8 cellular contexts compared by ENCODE assay signal in the genomic region with DNA sequence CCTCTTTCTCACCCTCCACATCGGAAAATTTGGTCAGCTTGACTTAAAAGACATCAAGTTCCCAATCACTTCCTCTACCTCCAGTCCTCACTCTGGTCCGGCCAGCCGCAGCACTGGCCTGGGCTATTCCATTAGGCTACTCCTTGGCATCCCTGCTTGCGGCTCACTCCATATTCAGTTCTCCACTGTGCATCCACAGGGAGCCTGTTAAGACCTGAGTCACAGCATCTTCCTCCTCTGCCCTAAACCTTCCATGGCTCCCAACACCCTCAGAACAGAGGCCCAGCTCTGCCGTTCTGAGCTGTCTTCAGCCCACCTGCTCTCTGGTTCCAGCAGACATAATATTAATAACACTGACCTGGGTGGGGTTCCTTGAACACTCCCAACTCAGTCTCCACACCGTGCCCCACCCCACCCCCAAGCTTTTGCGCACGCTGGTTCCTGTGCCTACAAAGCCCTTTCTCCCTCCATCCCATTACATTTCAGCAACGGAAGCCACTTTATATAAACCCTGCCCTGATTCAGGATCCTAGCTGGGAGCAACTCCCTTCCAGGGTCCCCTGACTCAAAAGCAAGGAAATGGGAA. TPM values are rescaled to one million over a fixed set of nuclear protein-coding genes. Genes with fewer than 3 reads are reported as not detected.
DNase-seq lines count a peak whose midpoint lies in the region; ATAC-seq, FAIRE-seq and TF ChIP-seq lines count a peak whose summit lies in the region.

No MANE protein-coding gene starts in this region.

- FAIRE-seq in D721Med (lab: Jason Lieb, UNC) (no peak), RCC 7860 (lab: Jason Lieb, UNC) (no peak)

- H3K36me3 ChIP-seq in ectodermal cell (ENCODE audit: control insufficient read depth, insufficient read depth, low read length): peaks cover 11% of the 10 kb centered on the region
- peaks cover 28 to 51% (median 29%) of the 10 kb centered on the region in 3 experiments for H3K36me3 ChIP-seq in naive thymus-derived CD4-positive, alpha-beta T cell (ENCODE audit: control insufficient read depth in 2 of 3, insufficient read depth in 3 of 3, low read length in 3 of 3)

- peak overlapping the region; percentile 90 to 98 (median 96) for H3K4me3 Mint-ChIP-seq in naive thymus-derived CD4-positive, alpha-beta T cell

- POLR2A ChIA-PET in naive thymus-derived CD4-positive, alpha-beta T cell (lab: Charles Lee): interaction anchor here (0.6 to 5.5 kb wide), 12 partner anchors 10 to 229 kb away, joined by 3 to 35 read pairs (median 6); a partner anchor contains a TSS

- peak overlapping the region; percentile 86 for H3K4me3 ChIP-seq in ectodermal cell (ENCODE audit: insufficient read depth, low read depth, low read length)
- peak overlapping the region; percentile 74 for H3K4me3 ChIP-seq in naive thymus-derived CD4-positive, alpha-beta T cell (ENCODE audit: low read length)

- H3K9me3 Mint-ChIP-seq in naive thymus-derived CD4-positive, alpha-beta T cell: peaks cover 8 to 83% (median 65%) of the 10 kb centered on the region in 11 donors

- peaks cover 7% of the 10 kb centered on the region for H3K4me1 ChIP-seq in ectodermal cell (ENCODE audit: control insufficient read depth, insufficient read depth, low read length)
- peaks cover 14 to 17% of the 10 kb centered on the region in 2 donors for H3K4me1 ChIP-seq in naive thymus-derived CD4-positive, alpha-beta T cell (ENCODE audit: control insufficient read depth in 2 of 2, insufficient read depth in 2 of 2, low read length in 2 of 2)

- H3K4me1 Mint-ChIP-seq in naive thymus-derived CD4-positive, alpha-beta T cell: peaks cover 21 to 42% (median 26%) of the 10 kb centered on the region in 7 donors

- H3K36me3 Mint-ChIP-seq in naive thymus-derived CD4-positive, alpha-beta T cell: peaks cover 47 to 64% (median 57%) of the 10 kb centered on the region in 5 donors

- no peak overlapping the region for H3K27ac ChIP-seq in ectodermal cell (ENCODE audit: insufficient read depth, low read depth, low read length, poor library complexity, severe bottlenecking)
- peak overlapping the region; percentile 80 for H3K27ac ChIP-seq in naive thymus-derived CD4-positive, alpha-beta T cell (ENCODE audit: low read depth, low read length)

- no peaks in the 10 kb centered on the region for H3K27me3 Mint-ChIP-seq in naive thymus-derived CD4-positive, alpha-beta T cell

- WGBS in ectodermal cell, 2 experiments: 47 to 50% methylated on average over 9 of the region's 9 CpGs

- DNase-seq in ELR (ENCODE audit: low read depth) (peak; percentile 60), OCI-M1 (lab: John Stamatoyannopoulos, UW) (peak; percentile 52), foreskin melanocyte (no peak), D721Med (ENCODE audit: insufficient read length, low spot score) (no peak), RCC 7860 (ENCODE audit: low spot score) (no peak)
- peak in 1 of 9 donors; percentile 6 for DNase-seq in naive thymus-derived CD4-positive, alpha-beta T cell

- no peak for TF ChIP-seq CTCF in D721Med (IDR thresholded peaks at IDR 0.05; ENCODE audit: insufficient read depth, missing control alignments)

- intact Hi-C loops in naive thymus-derived CD4-positive, alpha-beta T cell (cut with micrococcal nuclease): loop anchor here (2.0 to 5.0 kb wide), 4 partner anchors 36 to 286 kb away; a partner anchor contains a TSS

- CTCF ChIA-PET in naive thymus-derived CD4-positive, alpha-beta T cell (lab: Charles Lee): interaction anchor here (0.9 to 1.4 kb wide), 3 partner anchors 10 to 65 kb away, joined by 3 to 4 read pairs (median 4); no protein-coding TSS in a partner anchor

- H3K9me3 ChIP-seq in ectodermal cell (ENCODE audit: control insufficient read depth, low read length): peaks cover 7% of the 10 kb centered on the region
- peaks cover 30 to 60% (median 44%) of the 10 kb centered on the region in 3 experiments for H3K9me3 ChIP-seq in naive thymus-derived CD4-positive, alpha-beta T cell (ENCODE audit: control insufficient read depth in 2 of 3, low read length in 3 of 3)

- peak overlapping the region; percentile 86 to 99 (median 93) for H3K27ac Mint-ChIP-seq in naive thymus-derived CD4-positive, alpha-beta T cell

- peak; percentile 8 for ATAC-seq in naive thymus-derived CD4-positive, alpha-beta T cell
- no peak for ATAC-seq in GM21526 (IDR thresholded peaks at IDR 0.05; ENCODE audit: low FRiP score, unreplicated experiment)

- peaks cover 17% of the 10 kb centered on the region for H3K27me3 ChIP-seq in ectodermal cell (ENCODE audit: control insufficient read depth, insufficient read depth, low read length, poor library complexity, severe bottlenecking)
- no peaks in the 10 kb centered on the region for H3K27me3 ChIP-seq in naive thymus-derived CD4-positive, alpha-beta T cell (ENCODE audit: control insufficient read depth in 2 of 2, insufficient read depth in 2 of 2, low read length in 2 of 2)

RNA-seq across cellular contexts. Expression of a gene that starts 1.0 kb away (rescaled TPM):
- 3.5 TPM for polyA plus RNA-seq in ectodermal cell (2013, experiment 1 of 4)
- 3.7 TPM for polyA plus RNA-seq in ectodermal cell (2013, experiment 2 of 4)
- polyA plus RNA-seq in ectodermal cell (2013, experiment 3 of 4): 2.9 TPM
- 3.0 TPM for polyA plus RNA-seq in ectodermal cell (2013, experiment 4 of 4)
- total RNA-seq in naive thymus-derived CD4-positive, alpha-beta T cell: 10 to 100 TPM; 11.0 to 33.9 (median 14.7) TPM
- polyA plus RNA-seq in naive thymus-derived CD4-positive, alpha-beta T cell: 10 to 100 TPM; 18.3 to 23.5 TPM

RNA-seq across cellular contexts. Expression of a gene that starts 36.3 kb away (rescaled TPM):
- polyA plus RNA-seq in ectodermal cell (2013, experiment 1 of 4): 7.4 TPM
- 8.9 TPM for polyA plus RNA-seq in ectodermal cell (2013, experiment 2 of 4)
- polyA plus RNA-seq in ectodermal cell (2013, experiment 3 of 4): 6.3 TPM
- polyA plus RNA-seq in ectodermal cell (2013, experiment 4 of 4): 12.5 TPM
- total RNA-seq in naive thymus-derived CD4-positive, alpha-beta T cell: 10 to 100 TPM in 1 of 5 experiments, 1 to 10 TPM in 4; 2.0 to 13.1 (median 3.5) TPM
- polyA plus RNA-seq in naive thymus-derived CD4-positive, alpha-beta T cell: 10 to 100 TPM; 10.2 to 13.0 TPM

RNA-seq across cellular contexts. Expression of a gene that starts 37.1 kb away (rescaled TPM):
- polyA plus RNA-seq in ectodermal cell (2013, experiment 1 of 4): 98.0 TPM
- polyA plus RNA-seq in ectodermal cell (2013, experiment 2 of 4): 83.7 TPM
- 75.9 TPM for polyA plus RNA-seq in ectodermal cell (2013, experiment 3 of 4)
- 77.4 TPM for polyA plus RNA-seq in ectodermal cell (2013, experiment 4 of 4)
- 100 to 1,000 TPM in 4 of 5 experiments, 10 to 100 TPM in 1; 90.1 to 286 (median 253) TPM for total RNA-seq in naive thymus-derived CD4-positive, alpha-beta T cell
- 10 to 100 TPM; 33.6 to 74.9 TPM for polyA plus RNA-seq in naive thymus-derived CD4-positive, alpha-beta T cell

Comparison
In these comparisons a context has a peak if more than half of its experiments do, and no peak if none do; other contexts are left out.
1. DNase-seq: peak in ELR (single experiment) and OCI-M1 (single experiment); none in foreskin melanocyte (single experiment), D721Med (single experiment) and RCC 7860 (single experiment).